Comparison of ENCODE assay signal across 8 cellular contexts in genomic region chr13:21670883-21671792, GRCh38.
DNase-seq lines count a peak whose midpoint lies in the region; ATAC-seq and TF ChIP-seq lines count a peak whose summit lies in the region.

Gene FGF9 (plus strand): TSS chr13:21671073. CDS start chr13:21671913, 840 bp downstream.

- ATAC-seq in GM18520 (IDR thresholded peaks at IDR 0.05; ENCODE audit: unreplicated experiment) (peak; percentile 78), HG03025 (IDR thresholded peaks at IDR 0.05; ENCODE audit: low FRiP score, unreplicated experiment) (peak; percentile 76)

- H3K4me3 ChIP-seq in choroid plexus epithelial cell (ENCODE audit: low read depth, low read length) = peak within 1 kb of the TSS; percentile 53

- TF ChIP-seq CTCF in choroid plexus epithelial cell (conservative IDR thresholded peaks at IDR 0.05; ENCODE audit: low read depth, low read length) = no peak

- DNase-seq in AG08395 (ENCODE audit: low spot score) (peak; percentile 77), NCI-H2227 (lab: John Stamatoyannopoulos, UW; ENCODE audit: unreplicated experiment) (peak; percentile 77), choroid plexus epithelial cell (ENCODE audit: low read depth) (peak; percentile 81), left kidney (ENCODE audit: low read depth, low spot score) (peak; percentile 94)
- DNase-seq in activated CD4-positive, CD25-positive, alpha-beta regulatory T cell (lab: John Stamatoyannopoulos, UW) = peak; percentile 45 to 70 (median 59)
- DNase-seq in stimulated activated CD4-positive, alpha-beta T cell treated with anti-CD3 and anti-CD28 coated beads, Interleukin-2, amount 100 ng/mL, for 4 hours (ENCODE audit: low read depth) = peak; percentile 73

Comparison
In these comparisons a context has a peak if more than half of its experiments do, and no peak if none do; other contexts are left out.
1. Peak in every context shown above with its lines: DNase-seq, ATAC-seq and H3K4me3 ChIP-seq.